1 cellular context compared by ENCODE assay signal in the genomic region with DNA sequence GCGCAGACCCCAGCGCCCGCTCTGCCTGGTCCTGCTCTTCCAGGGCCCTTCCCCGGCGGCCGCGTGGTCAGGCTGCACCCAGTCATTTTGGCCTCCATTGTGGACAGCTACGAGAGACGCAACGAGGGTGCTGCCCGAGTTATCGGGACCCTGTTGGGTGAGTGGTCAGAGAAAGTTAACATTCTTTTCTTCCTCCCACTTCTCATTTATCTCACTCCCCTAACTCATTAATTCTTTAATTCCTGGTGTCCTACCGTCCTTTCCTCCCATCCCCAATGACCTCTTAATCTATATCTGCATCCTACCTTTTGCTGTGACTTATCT.
TF ChIP-seq lines count a peak whose summit lies in the region.

No MANE protein-coding gene starts in this region.

TF ChIP-seq in HCT116, 20 proteins besides CTCF, POLR2A, EP300 and RAD21:
- 0 out of 2 replicates have a peak, but pooled peaks have one; percentile 5 for TF ChIP-seq ZFX (IDR thresholded peaks at IDR 0.05)
